30 cellular contexts compared by ENCODE assay signal in the genomic region with DNA sequence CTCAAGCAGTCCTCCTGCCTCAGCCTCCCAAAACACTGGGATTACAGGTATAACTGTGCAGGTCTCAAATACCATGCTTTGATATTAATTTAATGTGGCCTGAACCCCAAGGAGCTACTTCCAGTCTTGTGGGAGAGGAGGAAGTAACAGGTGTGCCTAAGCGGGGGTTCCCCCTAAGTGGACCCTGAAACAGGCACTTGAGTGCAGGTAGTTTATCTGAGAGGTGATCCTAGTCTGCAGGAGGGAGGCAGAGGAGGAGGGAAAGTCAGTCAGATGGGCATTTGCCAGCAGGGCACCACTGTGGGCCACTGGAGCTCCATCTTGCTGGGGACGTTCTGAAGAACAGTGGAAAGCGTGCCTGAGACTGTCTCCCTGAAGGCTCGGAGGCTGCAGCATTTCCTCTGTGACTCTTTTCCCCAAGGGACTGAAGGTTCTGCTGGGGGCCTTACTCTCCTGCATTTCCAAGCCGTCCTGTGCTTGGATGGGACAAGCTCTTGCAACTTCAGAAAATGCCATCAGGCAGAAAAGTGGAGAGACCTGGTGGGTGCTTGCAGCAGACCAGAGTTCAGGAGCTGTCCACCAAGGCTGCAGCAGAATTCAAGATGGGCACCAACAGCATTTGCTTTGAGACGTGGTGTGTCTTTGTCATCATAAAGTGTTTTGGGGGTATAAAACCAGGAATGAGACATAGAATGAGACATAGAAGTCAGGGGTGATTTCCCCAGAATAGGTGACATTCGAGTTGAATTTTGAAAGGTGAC.
"Had no signal": no experiment of that assay in that cellular context is flagged by ENCODE, and none has a peak within 500 bp of the region (broad histone marks: within the 10 kb centered on the region; RNA-seq: fewer than 3 reads in every experiment).

No MANE protein-coding gene starts in this region.

- H3K36me3 ChIP-seq: left lung, lower lobe of right lung, neural progenitor cell, neutrophil, ovary, stomach, thyroid gland, transverse colon, upper lobe of left lung had no signal

- H3K27ac ChIP-seq: left lung, lower lobe of right lung, neural progenitor cell, neutrophil, ovary, skin epidermis, stomach, testis, thyroid gland, transverse colon, upper lobe of left lung had no signal

- H3K27me3 ChIP-seq: ovary, testis had no signal

- H3K4me3 ChIP-seq: left lung, lower lobe of right lung, neural progenitor cell, ovary, skin epidermis, stomach, testis, thyroid gland, transverse colon, upper lobe of left lung had no signal

- H3K9me3 ChIP-seq: left lung, lower lobe of right lung, neutrophil, ovary, stomach, testis, thyroid gland, transverse colon, upper lobe of left lung had no signal

- H3K4me1 ChIP-seq: neural progenitor cell had no signal

- DNase-seq: hypothalamus; immature natural killer cell; kidney; left colon; left lung; lower lobe of right lung; mammary epithelial cell; mesenchymal stem cell; naive B cell; natural killer cell; nephron progenitor cell; occipital lobe; ovary; right cardiac atrium; stimulated activated CD4-positive, alpha-beta T cell treated with anti-CD3 and anti-CD28 coated beads, Interleukin-12 subunit alpha, Interleukin-12 subunit beta, amount 100 ng/mL, for 4 hours; stimulated activated CD4-positive, alpha-beta T cell treated with anti-CD3 and anti-CD28 coated beads, Interleukin-15, amount 100 ng/mL, for 24 hours; stimulated activated CD4-positive, alpha-beta T cell treated with anti-CD3 and anti-CD28 coated beads, Interleukin-2, amount 100 ng/mL, for 24 hours; stimulated activated CD4-positive, alpha-beta T cell treated with anti-CD3 and anti-CD28 coated beads, Interleukin-4, amount 100 ng/mL, for 1 hour; stimulated activated naive B cell treated with anti-CD40 and anti-IgM and Interleukin-4, amounts not matched to agents 10 μg/mL and 1 μg/mL and 100 μg/mL, for 72 hours; stimulated activated naive CD8-positive, alpha-beta T cell treated with anti-CD3 and anti-CD28 coated beads, Interleukin-15, Interleukin-2, amounts not matched to agents 100 U/mL and 50 U/mL, for 24 hours; stomach; testis; thyroid gland; transverse colon; upper lobe of left lung had no signal

- H3K9ac ChIP-seq: neural progenitor cell had no signal

- FAIRE-seq: islet of Langerhans, kidney had no signal

- ATAC-seq: left colon; left lung; lower lobe of right lung; natural killer cell; right cardiac atrium; sciatic nerve; stimulated activated naive B cell treated with anti-CD40 and anti-IgM and Interleukin-4, amounts not matched to agents 10 μg/mL and 1 μg/mL and 100 μg/mL, for 72 hours; stimulated activated naive CD8-positive, alpha-beta T cell treated with anti-CD3 and anti-CD28 coated beads, Interleukin-15, Interleukin-2, amounts not matched to agents 100 U/mL and 50 U/mL, for 24 hours had no signal

- H2AFZ ChIP-seq: neural progenitor cell had no signal

- H3K4me2 ChIP-seq: neural progenitor cell had no signal
